13 cellular contexts compared by ENCODE assay signal in genomic region chr1:86207323-86207722, GRCh38. TPM values are rescaled to one million over a fixed set of nuclear protein-coding genes. Genes with fewer than 3 reads are reported as not detected.
A peak's percentile ranks its signal among the peaks of the same experiment; 100 is the strongest.
DNase-seq lines count a peak whose midpoint lies in the region; ATAC-seq, FAIRE-seq and TF ChIP-seq lines count a peak whose summit lies in the region.
"Had no signal": no experiment of that assay in that cellular context is flagged by ENCODE, and none has a peak within 500 bp of the region (broad histone marks: within the 10 kb centered on the region; RNA-seq: fewer than 3 reads in every experiment).

No MANE protein-coding gene starts in this region.

- no peak overlapping the region for H2AK9ac ChIP-seq in IMR-90 (replicated peaks; ENCODE audit: low read depth, low read length, poor library complexity)

- BruUV-seq in IMR-90 (replicated peaks; lab: Mats Ljungman, UMichigan): no TSS peak

- H3K14ac ChIP-seq in IMR-90 (replicated peaks; ENCODE audit: low read depth, low read length): no peak overlapping the region

- FAIRE-seq in GM19239 (lab: Jason Lieb, UNC): no peak
- FAIRE-seq: endometrium, HepG2 had no signal

- peaks cover 8% of the 10 kb centered on the region for H3K4me1 ChIP-seq in IMR-90 (ENCODE audit: control insufficient read depth, insufficient read depth, low read length)
- H3K4me1 ChIP-seq in Karpas-422 (ENCODE audit: low read length): no peaks in the 10 kb centered on the region
- H3K4me1 ChIP-seq: lower lobe of right lung had no signal

- peak overlapping the region; percentile 95 for H2BK120ac ChIP-seq in IMR-90 (ENCODE audit: low read depth, low read length)

- H2AFZ ChIP-seq in IMR-90 (replicated peaks; ENCODE audit: low read length, poor library complexity) (peak overlapping the region; percentile 6), Karpas-422 (ENCODE audit: low read length) (no peak overlapping the region)

- DNase-seq in BJ (ENCODE audit: low read depth) (peak; percentile 38), IMR-90 (peak; percentile 90), astrocyte of the cerebellum (ENCODE audit: low read depth) (peak; percentile 77), kidney tubule cell (ENCODE audit: low spot score) (peak; percentile 86), NOMO-1 (lab: John Stamatoyannopoulos, UW; ENCODE audit: unreplicated experiment in 2 of 2) (no peak), DMS 273 treated with DMSO at 0.1 percent for 48 hours (lab: John Stamatoyannopoulos, UW) (no peak), GM19239 (ENCODE audit: insufficient read length, low spot score) (no peak), Karpas-422 (no peak)
- DNase-seq: activated naive CD4-positive, alpha-beta T cell treated with anti-CD3 and anti-CD28 coated beads, Interleukin-2, amount 50 U/mL, for 16 hours; lower lobe of right lung; stimulated activated naive CD8-positive, alpha-beta T cell treated with anti-CD3 and anti-CD28 coated beads, Interleukin-15, Interleukin-2, amounts not matched to agents 100 U/mL and 50 U/mL, for 24 hours had no signal

- peak overlapping the region in 1 of 2 experiments; percentile 68; a peak in 2 of 4 replicates for H4K8ac ChIP-seq in IMR-90 (ENCODE audit: low read depth in 2 of 2, low read length in 2 of 2)

- dilution Hi-C loops in IMR-90 (cut with HindIII; ENCODE audit: low sequenced_read_pairs, unreplicated experiment): no loop called here

- WGBS in IMR-90 (ENCODE audit: extremely low coverage in 2 of 2, insufficient read length in 1 of 2), 2 experiments: 0% methylated on average over 2 of the region's 2 CpGs; no CpG with 5 or more reads in 1 of the 2 experiments

- no peak overlapping the region for H2AK5ac ChIP-seq in IMR-90 (ENCODE audit: low read depth, low read length)

- H2BK15ac ChIP-seq in IMR-90 (ENCODE audit: low read depth, low read length): no peak overlapping the region

- TF ChIP-seq RAD21 in IMR-90 (IDR thresholded peaks at IDR 0.05; ENCODE audit: low read length): no peak

- H3K4me3 ChIP-seq in BJ (ENCODE audit: low read depth, low read length) (no peak overlapping the region), IMR-90 (ENCODE audit: insufficient read depth, low read depth, low read length) (no peak overlapping the region), astrocyte of the cerebellum (ENCODE audit: low read depth, low read length) (no peak overlapping the region), Karpas-422 (ENCODE audit: low read length) (no peak overlapping the region)
- H3K4me3 ChIP-seq: lower lobe of right lung had no signal

- H3K4ac ChIP-seq in IMR-90 (ENCODE audit: low read depth, low read length): no peak overlapping the region

- no peaks in the 10 kb centered on the region for H3K79me1 ChIP-seq in IMR-90 (ENCODE audit: low read depth in 1 of 2, low read length in 2 of 2)

- H3K23ac ChIP-seq in IMR-90 (ENCODE audit: low read depth, low read length): no peak overlapping the region

- H3K56ac ChIP-seq in IMR-90 (ENCODE audit: extremely low read depth, insufficient read depth, low read length): 0 out of 2 replicates have a peak overlapping the region, but pooled peaks have one; percentile 2

- peak overlapping the region; percentile 82 for H2BK5ac ChIP-seq in IMR-90 (ENCODE audit: low read depth, low read length, poor library complexity, severe bottlenecking)

- H3K9ac ChIP-seq in IMR-90 (ENCODE audit: low read depth, low read length) (no peak overlapping the region), Karpas-422 (ENCODE audit: low read length) (no peak overlapping the region)

- in situ Hi-C loops in IMR-90 (cut with MboI; ENCODE audit: low sequenced_read_pairs) (no loop called here), astrocyte of the cerebellum (cut with HindIII; ENCODE audit: low sequenced_read_pairs) (no loop called here)

- no peak overlapping the region for H3K27ac ChIP-seq in IMR-90 (ENCODE audit: insufficient read depth, low read length)
- no peak overlapping the region for H3K27ac ChIP-seq in Karpas-422 (ENCODE audit: low read length)
- H3K27ac ChIP-seq: lower lobe of right lung had no signal

- H3K18ac ChIP-seq in IMR-90 (ENCODE audit: low read depth, low read length): peak overlapping the region; percentile 34; the same call in 1 of the 2 replicates

- peak overlapping the region; percentile 94 for H2BK20ac ChIP-seq in IMR-90 (ENCODE audit: low read depth, low read length)

- H3K9me2 ChIP-seq in Karpas-422 (replicated peaks; ENCODE audit: insufficient read depth, low read length): no peaks in the 10 kb centered on the region

- CTCF ChIA-PET in BJ (lab: Yijun Ruan, JAX) (interaction anchor here (0.9 kb wide), 1 partner anchor 40 kb away, joined by 5 read pairs; no protein-coding TSS in a partner anchor), IMR-90 (lab: Yijun Ruan, JAX) (no interaction called here)

- peaks cover 4% of the 10 kb centered on the region for H3K9me1 ChIP-seq in IMR-90 (ENCODE audit: insufficient read depth, low read length)

- no peaks in the 10 kb centered on the region for H3K79me2 ChIP-seq in Karpas-422 (ENCODE audit: low read length)

- H4K91ac ChIP-seq in IMR-90 (ENCODE audit: insufficient read depth, low read depth, low read length): no peak overlapping the region

- H3K9me3 ChIP-seq in IMR-90 (ENCODE audit: control insufficient read depth, insufficient read depth, low read length) (no peaks in the 10 kb centered on the region), Karpas-422 (ENCODE audit: low read length) (no peaks in the 10 kb centered on the region)
- H3K9me3 ChIP-seq: lower lobe of right lung had no signal

- peak; percentile 75 for ATAC-seq in IMR-90 (ENCODE audit: low read depth)
- ATAC-seq: HepG2; lower lobe of right lung; stimulated activated naive CD8-positive, alpha-beta T cell treated with anti-CD3 and anti-CD28 coated beads, Interleukin-15, Interleukin-2, amounts not matched to agents 100 U/mL and 50 U/mL, for 24 hours had no signal

- H3K27me3 ChIP-seq in BJ (ENCODE audit: control insufficient read depth, insufficient read depth, low read length): no peaks in the 10 kb centered on the region
- H3K27me3 ChIP-seq in IMR-90 (ENCODE audit: control insufficient read depth, insufficient read depth, low read length): no peaks in the 10 kb centered on the region
- no peaks in the 10 kb centered on the region for H3K27me3 ChIP-seq in Karpas-422 (ENCODE audit: low read length)

- H3K4me2 ChIP-seq in IMR-90 (ENCODE audit: low read depth, low read length) (no peak overlapping the region), Karpas-422 (ENCODE audit: low read depth, low read length, poor library complexity, severe bottlenecking) (no peak overlapping the region)

- POLR2A ChIA-PET in BJ (lab: Charles Lee): no interaction called here
- POLR2A ChIA-PET in IMR-90 (lab: Charles Lee; ENCODE audit: unreplicated experiment): no interaction called here

- no peak for TF ChIP-seq CTCF in BJ (IDR thresholded peaks at IDR 0.05; ENCODE audit: insufficient read depth, low read depth, low read length)
- no peak for TF ChIP-seq CTCF in IMR-90 (conservative IDR thresholded peaks at IDR 0.05; ENCODE audit: low read depth, low read length)
- no peak for TF ChIP-seq CTCF in astrocyte of the cerebellum (IDR thresholded peaks at IDR 0.05; ENCODE audit: low read depth, low read length, missing control alignments)

- H4K5ac ChIP-seq in IMR-90 (ENCODE audit: low read depth, low read length): no peak overlapping the region

- H3K36me3 ChIP-seq in BJ (ENCODE audit: control insufficient read depth, insufficient read depth, low read length) (no peaks in the 10 kb centered on the region), IMR-90 (ENCODE audit: control insufficient read depth, insufficient read depth, low read length) (no peaks in the 10 kb centered on the region), Karpas-422 (ENCODE audit: insufficient read depth, low read length) (no peaks in the 10 kb centered on the region)
- H3K36me3 ChIP-seq: lower lobe of right lung had no signal

- H4K20me1 ChIP-seq in IMR-90 (ENCODE audit: insufficient read depth, low read length) (no peaks in the 10 kb centered on the region), Karpas-422 (ENCODE audit: insufficient read depth, low read depth, low read length) (no peaks in the 10 kb centered on the region)

- intact Hi-C loops in IMR-90 (cut with micrococcal nuclease): no loop called here

- TF ChIP-seq POLR2A in IMR-90 (IDR thresholded peaks at IDR 0.05; ENCODE audit: low read depth, low read length): no peak

TF ChIP-seq in IMR-90, 13 proteins besides CTCF, POLR2A, EP300 and RAD21 (continues in another document):
- TF ChIP-seq USF2 (IDR thresholded peaks at IDR 0.05; ENCODE audit: low read depth, low read length): no peak
- TF ChIP-seq CHD1 (IDR thresholded peaks at IDR 0.05; ENCODE audit: low read depth, low read length): no peak
- TF ChIP-seq MAZ (IDR thresholded peaks at IDR 0.05; ENCODE audit: borderline replicate concordance, low read depth, low read length): no peak
- TF ChIP-seq CEBPB (IDR thresholded peaks at IDR 0.05; ENCODE audit: low read depth, low read length): no peak
- TF ChIP-seq SMC3 (IDR thresholded peaks at IDR 0.05; ENCODE audit: low read depth, low read length): no peak
- no peak for TF ChIP-seq RCOR1 (IDR thresholded peaks at IDR 0.05; ENCODE audit: insufficient replicate concordance, low read length)
- TF ChIP-seq RFX5 (IDR thresholded peaks at IDR 0.05; ENCODE audit: low read depth, low read length): no peak
- no peak for TF ChIP-seq MXI1 (IDR thresholded peaks at IDR 0.05; ENCODE audit: borderline replicate concordance, low read depth, low read length)
- TF ChIP-seq BHLHE40 (IDR thresholded peaks at IDR 0.05; ENCODE audit: low read depth, low read length): no peak
- no peak for TF ChIP-seq NFE2L2 (IDR thresholded peaks at IDR 0.05; ENCODE audit: low read depth, low read length)
- no peak for TF ChIP-seq FOS (IDR thresholded peaks at IDR 0.05; ENCODE audit: low read depth, low read length)

RNA-seq across cellular contexts. Expression of gene COL24A1, which starts 50.8 kb away (rescaled TPM):
- polyA plus RNA-seq in BJ (2011; rRNA removed) (0.28 and 0.59 TPM in 2 replicates), IMR-90 (2012; rRNA removed) (1.4 and 2.2 TPM in 2 replicates)
- polyA minus RNA-seq in BJ (2011; rRNA and poly(A)+ RNA removed): 1.2 and 2.7 TPM in 2 replicates
- total RNA-seq in IMR-90 (2012; rRNA removed): 1.4 and 2.5 TPM in 2 replicates
- polyA plus RNA-seq in IMR-90 (2012; cell fraction: cytosol; rRNA removed): 0.28 and 0.66 TPM in 2 replicates
- 2.2 and 6.9 TPM in 2 replicates for polyA plus RNA-seq in IMR-90 (2012; cell fraction: nucleus; rRNA removed; ENCODE audit: low replicate concordance)
- total RNA-seq in Karpas-422 (2014; rRNA removed; shearing (Covaris generic); ENCODE audit: low replicate concordance): 0.11 TPM in 1 of 2 replicates, not detected in the other

Comparison
In these comparisons a context has a peak if more than half of its experiments do, and no peak if none do; other contexts are left out.
1. DNase-seq: peak in BJ (single experiment), IMR-90 (single experiment), astrocyte of the cerebellum (single experiment) and kidney tubule cell (single experiment); none in NOMO-1 (0 of 2), DMS 273 treated with DMSO at 0.1 percent for 48 hours (single experiment), GM19239 (single experiment) and Karpas-422 (single experiment).